12 cellular contexts compared by ENCODE assay signal in genomic region chr2:111704246-111704645, GRCh38.
DNase-seq lines count a peak whose midpoint lies in the region; ATAC-seq and TF ChIP-seq lines count a peak whose summit lies in the region.
"Had no signal": no experiment of that assay in that cellular context is flagged by ENCODE, and none has a peak within 500 bp of the region (broad histone marks: within the 10 kb centered on the region; RNA-seq: fewer than 3 reads in every experiment).

No MANE protein-coding gene starts in this region.

- peak overlapping the region; percentile 6 for H3K27ac ChIP-seq in foreskin keratinocyte
- H3K27ac ChIP-seq: adrenal gland, parathyroid adenoma had no signal

- peak; percentile 72 for ATAC-seq in foreskin keratinocyte

- peaks cover 6% of the 10 kb centered on the region for H3K4me1 ChIP-seq in foreskin keratinocyte

- peaks cover 27% of the 10 kb centered on the region for H3K27me3 ChIP-seq in foreskin keratinocyte
- H3K27me3 ChIP-seq: adrenal gland had no signal

- peak; percentile 7 for TF ChIP-seq CTCF in foreskin keratinocyte (conservative IDR thresholded peaks at IDR 0.05)

- peak; percentile 30 for DNase-seq in stimulated activated CD4-positive, alpha-beta T cell treated with anti-CD3 and anti-CD28 coated beads, Interleukin-1b, Interleukin-23, amount 100 ng/mL, for 48 hours
- no peak for DNase-seq in stimulated activated CD4-positive, alpha-beta T cell treated with anti-CD3 and anti-CD28 coated beads, Interleukin-12 subunit alpha, Interleukin-12 subunit beta, amount 100 ng/mL, for 4 hours
- DNase-seq in SW480 (ENCODE audit: low spot score) (peak; percentile 78), foreskin keratinocyte (peak in 1 of 2 donors; percentile 57), globus pallidus (ENCODE audit: low spot score) (no peak), NCI-H82 treated with DMSO at 0.1 percent for 48 hours (lab: John Stamatoyannopoulos, UW; ENCODE audit: unreplicated experiment) (no peak), iPS-NIHi7 (ENCODE audit: extremely low spot score) (no peak)
- DNase-seq in effector CD8-positive, alpha-beta T cell (lab: John Stamatoyannopoulos, UW) = no peak
- DNase-seq: CD4-positive, alpha-beta memory T cell; NCI-H1092 had no signal

Comparison
In these comparisons a context has a peak if more than half of its experiments do, and no peak if none do; other contexts are left out.
1. DNase-seq: peak in stimulated activated CD4-positive, alpha-beta T cell treated with anti-CD3 and anti-CD28 coated beads, Interleukin-1b, Interleukin-23, amount 100 ng/mL, for 48 hours (single experiment) and SW480 (single experiment); none in stimulated activated CD4-positive, alpha-beta T cell treated with anti-CD3 and anti-CD28 coated beads, Interleukin-12 subunit alpha, Interleukin-12 subunit beta, amount 100 ng/mL, for 4 hours (single experiment), globus pallidus (single experiment), NCI-H82 treated with DMSO at 0.1 percent for 48 hours (single experiment), effector CD8-positive, alpha-beta T cell (single experiment) and iPS-NIHi7 (single experiment).